In genomic region chr3:119333773-119334492, GRCh38 we compare ENCODE assay signal across 17 cellular contexts. TPM values are rescaled to one million over a fixed set of nuclear protein-coding genes. Genes with fewer than 3 reads are reported as not detected.
DNase-seq lines count a peak whose midpoint lies in the region; ATAC-seq, FAIRE-seq and TF ChIP-seq lines count a peak whose summit lies in the region.
"Had no signal": no experiment of that assay in that cellular context is flagged by ENCODE, and none has a peak within 500 bp of the region (broad histone marks: within the 10 kb centered on the region; RNA-seq: fewer than 3 reads in every experiment).

No MANE protein-coding gene starts in this region.

- H3K36me3 ChIP-seq in heart left ventricle, result peaks cover 0 to 24% (median 3%) of the 10 kb centered on the region in 9 donors
- peaks cover 0 to 2% of the 10 kb centered on the region in 2 donors for H3K36me3 ChIP-seq in muscle layer of duodenum (ENCODE audit: control insufficient read depth in 1 of 2, insufficient read depth in 2 of 2, low read length in 2 of 2)
- H3K36me3 ChIP-seq: Peyer's patch had no signal

- no peak for FAIRE-seq in urothelium cell line (lab: Jason Lieb, UNC)
- FAIRE-seq: GM12878 had no signal

- H3K4me3 ChIP-seq in heart left ventricle, result no peak overlapping the region
- H3K4me3 ChIP-seq in muscle layer of duodenum (ENCODE audit: low read depth in 1 of 2, low read length in 2 of 2), result no peak overlapping the region
- H3K4me3 ChIP-seq: GM12878, Peyer's patch had no signal

- TF ChIP-seq POLR2A in heart left ventricle (IDR thresholded peaks at IDR 0.05), result no peak

- H3K27ac ChIP-seq in heart left ventricle (peak overlapping the region in 11 of 12 donors; percentile 21 to 67 (median 55)), muscle layer of duodenum (ENCODE audit: low read length) (peak overlapping the region; percentile 5)
- H3K27ac ChIP-seq: C4-2B, HL-60, Peyer's patch had no signal

- H3K9me3 ChIP-seq in heart left ventricle (peaks cover 0 to 8% (median 0%) of the 10 kb centered on the region in 12 donors), muscle layer of duodenum (ENCODE audit: control insufficient read depth in 1 of 2, low read length in 2 of 2) (no peaks in the 10 kb centered on the region)
- H3K9me3 ChIP-seq: Peyer's patch had no signal

- H3K27me3 ChIP-seq in heart left ventricle (no peaks in the 10 kb centered on the region), muscle layer of duodenum (ENCODE audit: low read depth, low read length) (no peaks in the 10 kb centered on the region)
- H3K27me3 ChIP-seq: Peyer's patch had no signal

- ATAC-seq in Right ventricle myocardium inferior, result peak; percentile 62
- ATAC-seq in heart left ventricle, result peak in 3 of 4 donors; percentile 53 to 66 (median 57)
- ATAC-seq in GM18498 (IDR thresholded peaks at IDR 0.05; ENCODE audit: unreplicated experiment), result no peak
- ATAC-seq: GM12878 had no signal

- H3K4me1 ChIP-seq in heart left ventricle, result peaks cover 12 to 62% (median 34%) of the 10 kb centered on the region in 12 donors
- H3K4me1 ChIP-seq in muscle layer of duodenum (ENCODE audit: control insufficient read depth in 1 of 2, insufficient read depth in 2 of 2, low read length in 2 of 2), result peaks cover 0 to 37% of the 10 kb centered on the region in 2 donors

- DNase-seq in Right ventricle myocardium inferior (ENCODE audit: missing footprints) (peak; percentile 80), cardiac septum (ENCODE audit: low spot score) (no peak), heart left ventricle (peak; percentile 61 to 82 (median 76)), urothelium cell line (ENCODE audit: low spot score) (no peak), NCI-H69 (lab: John Stamatoyannopoulos, UW) (no peak)
- DNase-seq in activated CD8-positive, alpha-beta memory T cell treated with anti-CD3 and anti-CD28 coated beads, Interleukin-2, amount 50 U/mL, for 48 hours, result no peak
- DNase-seq: 8988T, HCEC 1CT, NCI-H1694 treated with DMSO at 0.1 percent for 48 hours, NCI-H774, Peyer's patch, SHP77 treated with DMSO at 0.1 percent for 48 hours had no signal

- TF ChIP-seq CTCF in heart left ventricle (IDR thresholded peaks at IDR 0.05), result no peak

- WGBS in heart left ventricle, 4 donors, result 17 to 21% (median 18%) methylated on average over 5 of the region's 5 CpGs

- intact Hi-C loops in Right ventricle myocardium inferior (cut with DNase I), result no loop called here
- intact Hi-C loops in cardiac septum (cut with DNase I), result loop anchor here (2.0 kb wide), 1 partner anchor 39 kb away; the partner anchor contains the start of gene ARHGAP31
- intact Hi-C loops in heart left ventricle (cut with DNase I), result loop anchor here in 2 of 10 donors (5.0 kb wide), 2 partner anchors 37 to 57 kb away; no protein-coding TSS in a partner anchor

RNA-seq across cellular contexts. Expression of gene ARHGAP31, which starts 39.8 kb away (rescaled TPM):
- total RNA-seq in Right ventricle myocardium inferior, result 42.8 TPM
- total RNA-seq in cardiac septum, result 35.7 TPM
- total RNA-seq in heart left ventricle, result 10 to 100 TPM; 29.8 to 79.1 (median 37.8) TPM
- 10 to 100 TPM; 10.4 to 28.6 TPM for polyA plus RNA-seq in heart left ventricle

Comparison
In these comparisons a context has a peak if more than half of its experiments do, and no peak if none do; other contexts are left out.
1. DNase-seq: peak in Right ventricle myocardium inferior (single experiment) and heart left ventricle (5 of 5); none in cardiac septum (single experiment), activated CD8-positive, alpha-beta memory T cell treated with anti-CD3 and anti-CD28 coated beads, Interleukin-2, amount 50 U/mL, for 48 hours (single experiment), urothelium cell line (single experiment) and NCI-H69 (single experiment).